Comparison of ENCODE assay signal across 9 cellular contexts in the genomic region with DNA sequence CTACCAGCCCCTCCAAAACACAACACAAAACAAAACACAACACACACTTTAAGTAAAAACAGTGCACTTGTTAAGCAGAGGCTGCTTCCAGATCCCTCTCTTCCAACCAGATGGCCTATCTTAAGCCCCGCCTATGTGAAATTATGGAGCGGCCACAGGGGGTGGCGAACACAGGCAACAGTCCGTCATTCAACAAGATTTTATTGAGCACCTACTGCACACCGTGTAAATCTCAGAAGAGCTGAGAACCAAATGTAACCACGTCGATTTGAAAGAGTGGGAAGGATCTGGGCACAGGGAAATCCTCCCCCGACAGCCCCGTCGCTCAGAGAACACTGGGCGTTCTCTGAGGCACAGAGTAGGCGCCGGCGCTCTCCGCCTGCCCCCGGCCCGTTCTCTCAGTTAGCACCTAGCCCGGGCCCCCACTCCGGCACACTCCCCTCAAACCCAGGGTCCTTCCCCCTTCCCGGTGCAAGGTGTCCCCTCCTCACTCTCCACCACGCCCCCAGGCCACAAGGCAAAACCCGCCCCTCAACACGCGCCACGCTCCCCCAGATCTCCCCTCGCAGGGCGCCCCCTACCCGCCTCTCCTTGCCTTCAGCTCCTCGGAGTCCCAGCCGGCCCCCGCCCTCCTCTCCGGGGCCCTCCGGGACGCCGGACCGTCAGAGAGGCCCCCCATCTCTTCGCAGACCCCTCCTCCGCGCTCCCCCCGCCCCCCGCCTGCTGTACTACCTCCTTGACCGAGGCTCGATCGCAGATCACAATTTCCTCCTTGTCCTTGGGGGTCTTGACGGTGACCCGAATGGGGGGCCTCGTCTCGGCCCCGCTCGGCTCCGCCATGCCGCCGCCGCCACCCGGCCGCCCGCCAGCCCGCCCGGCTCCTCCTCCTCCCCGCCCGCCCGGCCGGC. TPM values are rescaled to one million over a fixed set of nuclear protein-coding genes. Genes with fewer than 3 reads are reported as not detected.
DNase-seq lines count a peak whose midpoint lies in the region; ATAC-seq lines count a peak whose summit lies in the region.
"Had no signal": no experiment of that assay in that cellular context is flagged by ENCODE, and none has a peak within 500 bp of the region (broad histone marks: within the 10 kb centered on the region; RNA-seq: fewer than 3 reads in every experiment).

No MANE protein-coding gene starts in this region.

- H3K27ac ChIP-seq in naive thymus-derived CD4-positive, alpha-beta T cell (ENCODE audit: low read depth, low read length), result peak overlapping the region; percentile 82

- H3K27ac Mint-ChIP-seq in activated T-cell treated with anti-CD3 and anti-CD28 coated beads, Interleukin-2, amount 50 U/mL, for 24 hours, result peak overlapping the region; percentile 93
- H3K27ac Mint-ChIP-seq in naive thymus-derived CD4-positive, alpha-beta T cell, result peak overlapping the region; percentile 56 to 93 (median 87)
- H3K27ac Mint-ChIP-seq in stimulated activated memory B cell treated with anti-CD40 and anti-IgM and Interleukin-4, amounts not matched to agents 10 μg/mL and 1 μg/mL and 100 μg/mL, for 72 hours, result peak overlapping the region; percentile 85

- peak overlapping the region; percentile 54 for H3K4me3 ChIP-seq in naive thymus-derived CD4-positive, alpha-beta T cell (ENCODE audit: low read length)

- peak overlapping the region; percentile 93 for H3K4me3 Mint-ChIP-seq in activated T-cell treated with anti-CD3 and anti-CD28 coated beads, Interleukin-2, amount 50 U/mL, for 24 hours
- peak overlapping the region; percentile 89 to 95 (median 94) for H3K4me3 Mint-ChIP-seq in naive thymus-derived CD4-positive, alpha-beta T cell
- peak overlapping the region; percentile 97 for H3K4me3 Mint-ChIP-seq in stimulated activated memory B cell treated with anti-CD40 and anti-IgM and Interleukin-4, amounts not matched to agents 10 μg/mL and 1 μg/mL and 100 μg/mL, for 72 hours

- H3K9me3 ChIP-seq in naive thymus-derived CD4-positive, alpha-beta T cell (ENCODE audit: control insufficient read depth in 2 of 3, low read length in 3 of 3), result no peaks in the 10 kb centered on the region

- DNase-seq in DMS153 (lab: John Stamatoyannopoulos, UW) (peak; percentile 25), HS-27A (ENCODE audit: low read depth) (peak; percentile 38), OCI-M1 (lab: John Stamatoyannopoulos, UW) (peak; percentile 82)
- DNase-seq in activated T-cell treated with anti-CD3 and anti-CD28 coated beads, Interleukin-2, amount 50 U/mL, for 24 hours, result peak; percentile 80
- DNase-seq in naive thymus-derived CD4-positive, alpha-beta T cell, result peak; percentile 48 to 77 (median 63)

- peaks cover 36% of the 10 kb centered on the region for H3K4me1 Mint-ChIP-seq in activated T-cell treated with anti-CD3 and anti-CD28 coated beads, Interleukin-2, amount 50 U/mL, for 24 hours (ENCODE audit: low read depth)
- peaks cover 20 to 47% (median 35%) of the 10 kb centered on the region in 7 donors for H3K4me1 Mint-ChIP-seq in naive thymus-derived CD4-positive, alpha-beta T cell
- peaks cover 38% of the 10 kb centered on the region for H3K4me1 Mint-ChIP-seq in stimulated activated memory B cell treated with anti-CD40 and anti-IgM and Interleukin-4, amounts not matched to agents 10 μg/mL and 1 μg/mL and 100 μg/mL, for 72 hours

- H3K9me3 Mint-ChIP-seq in activated T-cell treated with anti-CD3 and anti-CD28 coated beads, Interleukin-2, amount 50 U/mL, for 24 hours, result no peaks in the 10 kb centered on the region
- peaks cover 0 to under 1% (median 0%) of the 10 kb centered on the region in 11 donors for H3K9me3 Mint-ChIP-seq in naive thymus-derived CD4-positive, alpha-beta T cell
- H3K9me3 Mint-ChIP-seq in stimulated activated memory B cell treated with anti-CD40 and anti-IgM and Interleukin-4, amounts not matched to agents 10 μg/mL and 1 μg/mL and 100 μg/mL, for 72 hours, result no peaks in the 10 kb centered on the region

- intact Hi-C loops in naive thymus-derived CD4-positive, alpha-beta T cell (cut with micrococcal nuclease), result loop anchor here (1.0 to 10.0 kb wide), 11 partner anchors 27 to 1832 kb away; a partner anchor contains a TSS

- H3K27me3 Mint-ChIP-seq in activated T-cell treated with anti-CD3 and anti-CD28 coated beads, Interleukin-2, amount 50 U/mL, for 24 hours, result no peaks in the 10 kb centered on the region
- H3K27me3 Mint-ChIP-seq in naive thymus-derived CD4-positive, alpha-beta T cell, result no peaks in the 10 kb centered on the region
- no peaks in the 10 kb centered on the region for H3K27me3 Mint-ChIP-seq in stimulated activated memory B cell treated with anti-CD40 and anti-IgM and Interleukin-4, amounts not matched to agents 10 μg/mL and 1 μg/mL and 100 μg/mL, for 72 hours

- peaks cover 9 to 17% of the 10 kb centered on the region in 2 donors for H3K4me1 ChIP-seq in naive thymus-derived CD4-positive, alpha-beta T cell (ENCODE audit: control insufficient read depth in 2 of 2, insufficient read depth in 2 of 2, low read length in 2 of 2)

- ATAC-seq in esophagus mucosa (peak; percentile 21), GM19463 (IDR thresholded peaks at IDR 0.05; ENCODE audit: unreplicated experiment) (no peak)
- ATAC-seq in naive thymus-derived CD4-positive, alpha-beta T cell, result peak; percentile 58
- peak; percentile 58 for ATAC-seq in stimulated activated memory B cell treated with anti-CD40 and anti-IgM and Interleukin-4, amounts not matched to agents 10 μg/mL and 1 μg/mL and 100 μg/mL, for 72 hours

- peaks cover 76% of the 10 kb centered on the region for H3K36me3 Mint-ChIP-seq in activated T-cell treated with anti-CD3 and anti-CD28 coated beads, Interleukin-2, amount 50 U/mL, for 24 hours (ENCODE audit: low read depth)
- H3K36me3 Mint-ChIP-seq in naive thymus-derived CD4-positive, alpha-beta T cell, result peaks cover 0 to 20% (median 8%) of the 10 kb centered on the region in 5 donors
- peaks cover 25% of the 10 kb centered on the region for H3K36me3 Mint-ChIP-seq in stimulated activated memory B cell treated with anti-CD40 and anti-IgM and Interleukin-4, amounts not matched to agents 10 μg/mL and 1 μg/mL and 100 μg/mL, for 72 hours

- H3K27me3 ChIP-seq in naive thymus-derived CD4-positive, alpha-beta T cell (ENCODE audit: control insufficient read depth in 2 of 2, insufficient read depth in 2 of 2, low read length in 2 of 2), result no peaks in the 10 kb centered on the region

- POLR2A ChIA-PET in naive thymus-derived CD4-positive, alpha-beta T cell (lab: Charles Lee), result interaction anchor here (0.5 to 1.7 kb wide), 7 partner anchors 33 to 230 kb away, joined by 3 to 11 read pairs (median 3); a partner anchor contains a TSS

- H3K36me3 ChIP-seq in naive thymus-derived CD4-positive, alpha-beta T cell (ENCODE audit: control insufficient read depth in 2 of 3, insufficient read depth in 3 of 3, low read length in 3 of 3), result peaks cover 0 to 15% (median 0%) of the 10 kb centered on the region in 3 experiments

- CTCF ChIA-PET in naive thymus-derived CD4-positive, alpha-beta T cell (lab: Charles Lee), result interaction anchor here (0.7 to 1.1 kb wide), 4 partner anchors 10 to 149 kb away, joined by 3 to 5 read pairs (median 3); no protein-coding TSS in a partner anchor

RNA-seq across cellular contexts. Expression of a gene that starts 0.5 kb away (rescaled TPM):
- 23.0 TPM for total RNA-seq in esophagus mucosa
- total RNA-seq in naive thymus-derived CD4-positive, alpha-beta T cell, result 10 to 100 TPM; 16.2 to 37.6 (median 31.3) TPM
- 1 to 10 TPM; 6.7 to 9.9 TPM for polyA plus RNA-seq in naive thymus-derived CD4-positive, alpha-beta T cell

RNA-seq across cellular contexts. Expression of a gene that starts 1.5 kb away (rescaled TPM):
- 62.3 TPM for total RNA-seq in esophagus mucosa
- 10 to 100 TPM; 13.3 to 66.1 (median 27.9) TPM for total RNA-seq in naive thymus-derived CD4-positive, alpha-beta T cell
- 10 to 100 TPM; 90.1 to 97.9 TPM for polyA plus RNA-seq in naive thymus-derived CD4-positive, alpha-beta T cell

RNA-seq across cellular contexts. Expression of a gene that starts 7.8 kb away (rescaled TPM):
- 420 TPM for total RNA-seq in esophagus mucosa
- 1 to 10 TPM in 4 of 5 experiments, not detected in 1; 1.1 to 2.7 (median 2.2) TPM for total RNA-seq in naive thymus-derived CD4-positive, alpha-beta T cell
- polyA plus RNA-seq in naive thymus-derived CD4-positive, alpha-beta T cell, result 1 to 10 TPM; 1.5 to 1.8 TPM
- total RNA-seq: subcutaneous adipose tissue had no signal

RNA-seq across cellular contexts. Expression of a gene that starts 29.1 kb away (rescaled TPM):
- 1.7 TPM for total RNA-seq in esophagus mucosa
- total RNA-seq in naive thymus-derived CD4-positive, alpha-beta T cell, result under 1 TPM in 4 of 5 experiments, not detected in 1; 0.05 to 0.15 (median 0.13) TPM
- polyA plus RNA-seq in naive thymus-derived CD4-positive, alpha-beta T cell, result not detected

RNA-seq across cellular contexts. Expression of a gene that starts 32.4 kb away (rescaled TPM):
- 121 TPM for total RNA-seq in esophagus mucosa
- total RNA-seq in naive thymus-derived CD4-positive, alpha-beta T cell, result 100 to 1,000 TPM; 207 to 278 (median 256) TPM
- 100 to 1,000 TPM; 366 to 393 TPM for polyA plus RNA-seq in naive thymus-derived CD4-positive, alpha-beta T cell

Comparison
In these comparisons a context has a peak if more than half of its experiments do, and no peak if none do; other contexts are left out.
1. DNase-seq: peak in every context shown above with its lines; median percentile 82 in OCI-M1; 80 in activated T-cell treated with anti-CD3 and anti-CD28 coated beads, Interleukin-2, amount 50 U/mL, for 24 hours; 63 in naive thymus-derived CD4-positive, alpha-beta T cell; 38 in HS-27A; 25 in DMS153.
2. RNA of a gene that starts 7.8 kb away (total RNA-seq): 420 TPM in esophagus mucosa (single experiment); 1.1 to 2.7 TPM in naive thymus-derived CD4-positive, alpha-beta T cell; every median in the first group is over 100 times any median in the second.
3. Peak in every context shown above with its lines, with median percentiles within 50 percentile points of each other: H3K27ac Mint-ChIP-seq and H3K4me3 Mint-ChIP-seq.